ENCODE assay signal across 1 cellular context in the genomic region with DNA sequence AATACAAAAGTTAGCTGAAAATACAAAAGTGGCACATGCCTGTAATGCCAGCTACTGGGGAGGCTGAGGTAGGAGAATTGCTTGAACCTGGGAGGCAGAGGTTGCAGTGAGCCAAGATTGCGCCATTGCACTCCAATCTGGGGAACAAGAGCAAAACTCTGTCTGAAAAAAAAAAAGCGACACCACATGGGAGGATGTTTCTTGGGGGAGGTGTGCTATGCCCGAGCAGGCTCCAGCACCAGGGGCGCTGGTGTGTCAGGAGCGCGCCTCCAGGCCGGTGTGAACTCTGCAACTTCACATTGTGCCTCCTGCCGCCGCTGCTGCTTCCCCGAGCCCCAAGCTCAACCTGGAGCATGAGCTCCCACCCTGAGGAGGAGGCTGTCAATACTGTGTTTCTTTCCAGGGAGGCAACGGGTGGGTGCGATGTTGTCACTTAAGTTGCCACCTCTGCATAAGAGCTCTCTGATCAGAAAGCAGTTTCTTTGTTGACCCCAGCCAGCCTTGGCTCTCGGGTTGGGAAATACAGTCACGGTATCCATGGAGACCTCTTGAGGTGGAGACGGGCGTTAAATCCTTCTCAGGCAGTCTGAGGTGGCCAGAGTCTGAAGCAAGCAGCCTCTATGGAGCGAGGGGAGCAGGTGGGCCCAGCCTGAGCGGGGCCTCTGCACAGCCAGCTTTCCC.
TF ChIP-seq lines count a peak whose summit lies in the region.

No MANE protein-coding gene starts in this region.

TF ChIP-seq in K562, 482 proteins besides CTCF, POLR2A, EP300 and RAD21 (continued from another document and continues in another):
- TF ChIP-seq CEBPB (tag; IDR thresholded peaks at IDR 0.05) (peak; percentile 93), MAX (CRISPR knock-in tag; IDR thresholded peaks at IDR 0.05) (peak; percentile 73; the same call in 1 of the 2 replicates), YY1 (IDR thresholded peaks at IDR 0.05; ENCODE audit: borderline replicate concordance in 1 of 3, control insufficient read depth in 1 of 3, extremely low read depth in 1 of 3, insufficient read depth in 3 of 3, insufficient read length in 1 of 3, insufficient replicate concordance in 2 of 3, low read depth in 1 of 3, low read length in 2 of 3) (peak in 2 of 3 experiments; percentile 29 to 48), ZNF239 (CRISPR knock-in tag; IDR thresholded peaks at IDR 0.05) (no peak), FOS (IDR thresholded peaks at IDR 0.05; ENCODE audit: extremely low read depth, insufficient read length) (no peak), GABPB1 (CRISPR knock-in tag; IDR thresholded peaks at IDR 0.05) (no peak), CHD1 (IDR thresholded peaks at IDR 0.05; ENCODE audit: low read length) (no peak), JUND (IDR thresholded peaks at IDR 0.05; ENCODE audit: borderline replicate concordance, low read depth, low read length) (peak; percentile 36; the same call in 1 of the 2 replicates), JUND (tag; IDR thresholded peaks at IDR 0.05; ENCODE audit: borderline replicate concordance, low read depth, low read length) (peak; percentile 18; the same call in 1 of the 3 replicates), ZNF668 (CRISPR knock-in tag; IDR thresholded peaks at IDR 0.05) (no peak), KLF1 (tag; IDR thresholded peaks at IDR 0.05) (no peak), ZNF57 (CRISPR knock-in tag; IDR thresholded peaks at IDR 0.05) (no peak), HOMEZ (CRISPR knock-in tag; IDR thresholded peaks at IDR 0.05) (no peak), ZNF175 (CRISPR knock-in tag; IDR thresholded peaks at IDR 0.05; ENCODE audit: low read depth) (no peak), KAT7 (CRISPR knock-in tag; IDR thresholded peaks at IDR 0.05; ENCODE audit: borderline replicate concordance) (no peak), CEBPG (CRISPR knock-in tag; IDR thresholded peaks at IDR 0.05) (peak; percentile 28; the same call in 1 of the 2 replicates), CEBPG (tag; conservative IDR thresholded peaks at IDR 0.05 in 1 of 2, IDR thresholded peaks at IDR 0.05 in 1 of 2) (peak; percentile 61), ZBTB26 (CRISPR knock-in tag; IDR thresholded peaks at IDR 0.05) (no peak), TGIF2 (CRISPR knock-in tag; IDR thresholded peaks at IDR 0.05) (no peak), MED1 (CRISPR knock-in tag; IDR thresholded peaks at IDR 0.05; ENCODE audit: borderline replicate concordance) (no peak), CCNT2 (IDR thresholded peaks at IDR 0.05; ENCODE audit: borderline replicate concordance, extremely low read depth, insufficient read length, low read depth, low read length) (no peak), NUFIP1 (IDR thresholded peaks at IDR 0.05; ENCODE audit: partially characterized antibody) (no peak), HMG20A (CRISPR knock-in tag; conservative IDR thresholded peaks at IDR 0.05) (no peak), ZNF584 (CRISPR knock-in tag; IDR thresholded peaks at IDR 0.05; ENCODE audit: low read depth) (no peak), ZNF143 (CRISPR knock-in tag; IDR thresholded peaks at IDR 0.05) (no peak), CHCHD3 (CRISPR knock-in tag; IDR thresholded peaks at IDR 0.05) (no peak), PHTF2 (CRISPR knock-in tag; IDR thresholded peaks at IDR 0.05) (no peak), ZNF639 (CRISPR knock-in tag; conservative IDR thresholded peaks at IDR 0.05 in 1 of 2, IDR thresholded peaks at IDR 0.05 in 1 of 2) (0 out of 4 replicates have a peak, but pooled peaks of 1 of the 2 experiments have one; percentile 30), SMARCC2 (IDR thresholded peaks at IDR 0.05; ENCODE audit: low read depth) (no peak), ZFP36 (IDR thresholded peaks at IDR 0.05; ENCODE audit: low read depth, low read length, partially characterized antibody) (no peak), SOX6 (IDR thresholded peaks at IDR 0.05) (0 out of 2 replicates have a peak, but pooled peaks have one; percentile 21), GABPB2 (CRISPR knock-in tag; conservative IDR thresholded peaks at IDR 0.05) (no peak), PKNOX1 (IDR thresholded peaks at IDR 0.05) (no peak), TAL1 (IDR thresholded peaks at IDR 0.05) (0 out of 2 replicates have a peak, but pooled peaks have one; percentile 23), CTBP1 (IDR thresholded peaks at IDR 0.05; ENCODE audit: borderline replicate concordance) (peak; percentile 76; the same call in 1 of the 2 replicates), RBM15 (IDR thresholded peaks at IDR 0.05; ENCODE audit: insufficient read depth, low read length) (no peak), TSC22D4 (tag; IDR thresholded peaks at IDR 0.05) (no peak), MIER1 (IDR thresholded peaks at IDR 0.05; ENCODE audit: low read depth) (no peak), PHF21A (IDR thresholded peaks at IDR 0.05; ENCODE audit: borderline replicate concordance, low read depth) (no peak), ELF2 (CRISPR knock-in tag; IDR thresholded peaks at IDR 0.05) (no peak), MEF2A (IDR thresholded peaks at IDR 0.05; ENCODE audit: control insufficient read depth, low read depth, low read length) (no peak), GATA2 (CRISPR knock-in tag; IDR thresholded peaks at IDR 0.05) (no peak), RNF2 (IDR thresholded peaks at IDR 0.05) (0 out of 2 replicates have a peak, but pooled peaks have one; percentile 36), GATAD2B (IDR thresholded peaks at IDR 0.05; ENCODE audit: borderline replicate concordance) (no peak), ZNF436 (CRISPR knock-in tag; IDR thresholded peaks at IDR 0.05) (no peak), KLF13 (tag; IDR thresholded peaks at IDR 0.05; ENCODE audit: borderline replicate concordance, low read depth) (no peak), TFAM (CRISPR knock-in tag; conservative IDR thresholded peaks at IDR 0.05) (no peak), ATF2 (CRISPR knock-in tag; IDR thresholded peaks at IDR 0.05) (no peak), PML (IDR thresholded peaks at IDR 0.05; ENCODE audit: low read length) (no peak)
- TF ChIP-seq, protein P1, sequence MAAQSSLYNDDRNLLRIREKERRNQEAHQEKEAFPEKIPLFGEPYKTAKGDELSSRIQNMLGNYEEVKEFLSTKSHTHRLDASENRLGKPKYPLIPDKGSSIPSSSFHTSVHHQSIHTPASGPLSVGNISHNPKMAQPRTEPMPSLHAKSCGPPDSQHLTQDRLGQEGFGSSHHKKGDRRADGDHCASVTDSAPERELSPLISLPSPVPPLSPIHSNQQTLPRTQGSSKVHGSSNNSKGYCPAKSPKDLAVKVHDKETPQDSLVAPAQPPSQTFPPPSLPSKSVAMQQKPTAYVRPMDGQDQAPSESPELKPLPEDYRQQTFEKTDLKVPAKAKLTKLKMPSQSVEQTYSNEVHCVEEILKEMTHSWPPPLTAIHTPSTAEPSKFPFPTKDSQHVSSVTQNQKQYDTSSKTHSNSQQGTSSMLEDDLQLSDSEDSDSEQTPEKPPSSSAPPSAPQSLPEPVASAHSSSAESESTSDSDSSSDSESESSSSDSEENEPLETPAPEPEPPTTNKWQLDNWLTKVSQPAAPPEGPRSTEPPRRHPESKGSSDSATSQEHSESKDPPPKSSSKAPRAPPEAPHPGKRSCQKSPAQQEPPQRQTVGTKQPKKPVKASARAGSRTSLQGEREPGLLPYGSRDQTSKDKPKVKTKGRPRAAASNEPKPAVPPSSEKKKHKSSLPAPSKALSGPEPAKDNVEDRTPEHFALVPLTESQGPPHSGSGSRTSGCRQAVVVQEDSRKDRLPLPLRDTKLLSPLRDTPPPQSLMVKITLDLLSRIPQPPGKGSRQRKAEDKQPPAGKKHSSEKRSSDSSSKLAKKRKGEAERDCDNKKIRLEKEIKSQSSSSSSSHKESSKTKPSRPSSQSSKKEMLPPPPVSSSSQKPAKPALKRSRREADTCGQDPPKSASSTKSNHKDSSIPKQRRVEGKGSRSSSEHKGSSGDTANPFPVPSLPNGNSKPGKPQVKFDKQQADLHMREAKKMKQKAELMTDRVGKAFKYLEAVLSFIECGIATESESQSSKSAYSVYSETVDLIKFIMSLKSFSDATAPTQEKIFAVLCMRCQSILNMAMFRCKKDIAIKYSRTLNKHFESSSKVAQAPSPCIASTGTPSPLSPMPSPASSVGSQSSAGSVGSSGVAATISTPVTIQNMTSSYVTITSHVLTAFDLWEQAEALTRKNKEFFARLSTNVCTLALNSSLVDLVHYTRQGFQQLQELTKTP (IDR thresholded peaks at IDR 0.05; ENCODE audit: low read depth in 1 of 2, partially characterized antibody in 2 of 2) = peak in 1 of 2 experiments; percentile 25
- TF ChIP-seq, protein P2, sequence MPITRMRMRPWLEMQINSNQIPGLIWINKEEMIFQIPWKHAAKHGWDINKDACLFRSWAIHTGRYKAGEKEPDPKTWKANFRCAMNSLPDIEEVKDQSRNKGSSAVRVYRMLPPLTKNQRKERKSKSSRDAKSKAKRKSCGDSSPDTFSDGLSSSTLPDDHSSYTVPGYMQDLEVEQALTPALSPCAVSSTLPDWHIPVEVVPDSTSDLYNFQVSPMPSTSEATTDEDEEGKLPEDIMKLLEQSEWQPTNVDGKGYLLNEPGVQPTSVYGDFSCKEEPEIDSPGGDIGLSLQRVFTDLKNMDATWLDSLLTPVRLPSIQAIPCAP (CRISPR knock-in tag; IDR thresholded peaks at IDR 0.05; ENCODE audit: borderline replicate concordance) = no peak
- TF ChIP-seq, protein P3, sequence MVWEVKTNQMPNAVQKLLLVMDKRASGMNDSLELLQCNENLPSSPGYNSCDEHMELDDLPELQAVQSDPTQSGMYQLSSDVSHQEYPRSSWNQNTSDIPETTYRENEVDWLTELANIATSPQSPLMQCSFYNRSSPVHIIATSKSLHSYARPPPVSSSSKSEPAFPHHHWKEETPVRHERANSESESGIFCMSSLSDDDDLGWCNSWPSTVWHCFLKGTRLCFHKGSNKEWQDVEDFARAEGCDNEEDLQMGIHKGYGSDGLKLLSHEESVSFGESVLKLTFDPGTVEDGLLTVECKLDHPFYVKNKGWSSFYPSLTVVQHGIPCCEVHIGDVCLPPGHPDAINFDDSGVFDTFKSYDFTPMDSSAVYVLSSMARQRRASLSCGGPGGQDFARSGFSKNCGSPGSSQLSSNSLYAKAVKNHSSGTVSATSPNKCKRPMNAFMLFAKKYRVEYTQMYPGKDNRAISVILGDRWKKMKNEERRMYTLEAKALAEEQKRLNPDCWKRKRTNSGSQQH (CRISPR knock-in tag; IDR thresholded peaks at IDR 0.05) = no peak
- TF ChIP-seq, protein P4, sequence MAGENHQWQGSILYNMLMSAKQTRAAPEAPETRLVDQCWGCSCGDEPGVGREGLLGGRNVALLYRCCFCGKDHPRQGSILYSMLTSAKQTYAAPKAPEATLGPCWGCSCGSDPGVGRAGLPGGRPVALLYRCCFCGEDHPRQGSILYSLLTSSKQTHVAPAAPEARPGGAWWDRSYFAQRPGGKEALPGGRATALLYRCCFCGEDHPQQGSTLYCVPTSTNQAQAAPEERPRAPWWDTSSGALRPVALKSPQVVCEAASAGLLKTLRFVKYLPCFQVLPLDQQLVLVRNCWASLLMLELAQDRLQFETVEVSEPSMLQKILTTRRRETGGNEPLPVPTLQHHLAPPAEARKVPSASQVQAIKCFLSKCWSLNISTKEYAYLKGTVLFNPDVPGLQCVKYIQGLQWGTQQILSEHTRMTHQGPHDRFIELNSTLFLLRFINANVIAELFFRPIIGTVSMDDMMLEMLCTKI (IDR thresholded peaks at IDR 0.05; ENCODE audit: partially characterized antibody) = no peak
